8 cellular contexts compared by ENCODE assay signal in the genomic region with DNA sequence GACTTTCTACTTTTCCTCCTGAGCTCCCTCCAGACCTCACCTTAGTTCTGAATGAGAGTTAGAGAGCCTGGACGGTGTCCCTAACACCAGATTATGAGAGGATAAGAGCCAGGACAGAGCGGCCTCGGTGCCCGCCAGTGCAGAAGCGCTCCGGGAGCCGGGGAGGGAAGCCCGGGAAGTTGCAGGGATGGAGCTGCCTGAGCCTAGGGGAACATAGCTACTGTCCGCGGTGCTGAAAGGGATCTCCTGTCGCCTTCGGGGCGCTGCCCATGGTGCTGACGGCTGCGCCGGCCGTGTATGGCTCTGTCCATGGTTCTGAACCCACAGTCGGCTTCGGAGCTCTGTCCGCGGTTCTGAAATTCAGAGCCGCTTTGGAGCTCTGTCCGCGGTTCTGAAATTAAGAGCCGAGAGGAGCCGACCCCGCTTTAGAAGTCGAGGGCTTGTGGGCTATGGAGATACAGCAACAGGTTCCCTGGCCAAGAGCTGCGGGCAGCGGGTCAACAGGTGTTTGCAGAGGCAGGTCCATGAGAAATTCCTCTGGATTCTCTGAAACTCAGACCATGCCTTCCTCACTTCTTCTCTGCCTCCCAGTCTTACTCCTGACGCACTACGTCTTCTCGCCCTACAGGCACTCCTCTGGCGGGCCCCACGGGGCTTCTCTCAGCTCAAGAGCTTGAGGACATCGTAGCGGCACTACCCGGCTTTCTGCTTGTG. TPM values are rescaled to one million over a fixed set of nuclear protein-coding genes. Genes with fewer than 3 reads are reported as not detected.
DNase-seq lines count a peak whose midpoint lies in the region; TF ChIP-seq lines count a peak whose summit lies in the region.

No MANE protein-coding gene starts in this region.

- no peaks in the 10 kb centered on the region for H3K9me3 ChIP-seq in OCI-LY7 (ENCODE audit: low read length)

- no peak overlapping the region for H3K4me3 Mint-ChIP-seq in mesothelial cell of epicardium

- H3K27me3 ChIP-seq in BJ (ENCODE audit: control insufficient read depth, insufficient read depth, low read length) = peaks cover 6% of the 10 kb centered on the region; the same call in 1 of the 2 replicates

- H3K4me3 ChIP-seq in BJ (ENCODE audit: low read depth, low read length) (no peak overlapping the region), OCI-LY7 (ENCODE audit: low read depth, low read length, poor library complexity, severe bottlenecking) (no peak overlapping the region)

- POLR2A ChIA-PET in BJ (lab: Charles Lee) = interaction anchor here (0.5 to 1.2 kb wide), 5 partner anchors 13 to 981 kb away, joined by 3 to 5 read pairs (median 3); a partner anchor contains a TSS
- POLR2A ChIA-PET in OCI-LY7 (lab: Charles Lee) = interaction anchor here (0.6 to 1.0 kb wide), 2 partner anchors 14 to 570 kb away, joined by 3 read pairs; no protein-coding TSS in a partner anchor

- H3K36me3 ChIP-seq in BJ (ENCODE audit: control insufficient read depth, insufficient read depth, low read length) = peaks cover 6% of the 10 kb centered on the region
- H3K36me3 ChIP-seq in OCI-LY7 (ENCODE audit: insufficient read depth, low read length) = no peaks in the 10 kb centered on the region

- BruUV-seq in OCI-LY7 (replicated peaks; lab: Mats Ljungman, UMichigan) = no TSS peak

- peaks cover 2% of the 10 kb centered on the region for H3K4me1 Mint-ChIP-seq in mesothelial cell of epicardium

- no peak overlapping the region for H3K27ac Mint-ChIP-seq in mesothelial cell of epicardium

- no peaks in the 10 kb centered on the region for H3K4me1 ChIP-seq in OCI-LY7 (ENCODE audit: insufficient read depth, low read length, poor library complexity, severe bottlenecking)

- no peak for TF ChIP-seq CTCF in BJ (IDR thresholded peaks at IDR 0.05; ENCODE audit: insufficient read depth, low read depth, low read length)
- TF ChIP-seq CTCF in OCI-LY7 (conservative IDR thresholded peaks at IDR 0.05; ENCODE audit: low read length) = no peak
- TF ChIP-seq CTCF in mesothelial cell of epicardium (IDR thresholded peaks at IDR 0.05; ENCODE audit: unreplicated experiment) = no peak

- H4K20me1 ChIP-seq in OCI-LY7 (ENCODE audit: insufficient read depth, low read length) = no peaks in the 10 kb centered on the region

- no peaks in the 10 kb centered on the region for H3K79me2 ChIP-seq in OCI-LY7 (ENCODE audit: insufficient read depth, low read depth, low read length)

- no peak overlapping the region for H2AFZ ChIP-seq in OCI-LY7 (ENCODE audit: low read length)

- H3K9me2 ChIP-seq in OCI-LY7 (ENCODE audit: insufficient read depth, low read length) = no peaks in the 10 kb centered on the region

- H3K27ac ChIP-seq in OCI-LY7 (ENCODE audit: low read depth, low read length, poor library complexity, severe bottlenecking) (no peak overlapping the region), epithelial cell of prostate (no peak overlapping the region)

- H3K4me2 ChIP-seq in OCI-LY7 (ENCODE audit: low read length) = no peak overlapping the region

- peaks cover 46% of the 10 kb centered on the region for H3K27me3 Mint-ChIP-seq in mesothelial cell of epicardium (ENCODE audit: low read depth)

- intact Hi-C loops in OCI-LY7 (cut with micrococcal nuclease; ENCODE audit: unreplicated experiment) = no loop called here

- peaks cover 3% of the 10 kb centered on the region for H3K9me3 Mint-ChIP-seq in mesothelial cell of epicardium

- DNase-seq in BJ (ENCODE audit: low read depth) (peak; percentile 16), HCEC 1CT (peak; percentile 67), OCI-LY7 (ENCODE audit: low spot score) (peak; percentile 90), activated T-cell treated with anti-CD3 and anti-CD28 coated beads for 48 hours (ENCODE audit: low read depth) (peak; percentile 81), epithelial cell of prostate (ENCODE audit: low read depth, low spot score) (peak; percentile 20), mesothelial cell of epicardium (ENCODE audit: low spot score in 2 of 2, unreplicated experiment in 2 of 2) (peak; percentile 95 to 98), NCI-H2171 treated with DMSO at 0.1 percent for 48 hours (lab: John Stamatoyannopoulos, UW) (no peak)
- DNase-seq in stimulated activated CD8-positive, alpha-beta memory T cell treated with anti-CD3 and anti-CD28 coated beads, Interleukin-4, amount 100 ng/mL, for 1 hour (ENCODE audit: low read depth in 2 of 2, low spot score in 1 of 2) = peak; percentile 75 to 81

- CTCF ChIA-PET in BJ (lab: Yijun Ruan, JAX) = interaction anchor here (0.6 to 22.5 kb wide), 11 partner anchors 8 to 257 kb away, joined by 3 to 400 read pairs (median 5); a partner anchor contains a TSS
- CTCF ChIA-PET in OCI-LY7 (lab: Charles Lee; ENCODE audit: unreplicated experiment) = interaction anchor here (0.5 to 1.4 kb wide), 5 partner anchors 15 to 257 kb away, joined by 3 read pairs; no protein-coding TSS in a partner anchor

- no peaks in the 10 kb centered on the region for H3K36me3 Mint-ChIP-seq in mesothelial cell of epicardium

RNA-seq across cellular contexts. Expression of a gene that starts 0.8 kb away (rescaled TPM):
- polyA plus RNA-seq in BJ (2011; rRNA removed) = 0.43 and 0.72 TPM in 2 replicates
- polyA minus RNA-seq in BJ (2011; rRNA and poly(A)+ RNA removed) = 0.19 and 1.2 TPM in 2 replicates
- total RNA-seq in OCI-LY7 (2014; rRNA removed; shearing (Covaris generic)) = not detected in 2 replicates
- total RNA-seq in OCI-LY7 (2022) (not detected in 2 replicates), mesothelial cell of epicardium (1.00 to 1.2 TPM (median 1.1 TPM) in 3 replicates)

RNA-seq across cellular contexts. Expression of a gene that starts 17.0 kb away (rescaled TPM):
- polyA plus RNA-seq in BJ (2011; rRNA removed) = 52.7 and 54.5 TPM in 2 replicates
- 11.8 and 17.9 TPM in 2 replicates for polyA minus RNA-seq in BJ (2011; rRNA and poly(A)+ RNA removed)
- 82.6 and 101 TPM in 2 replicates for total RNA-seq in OCI-LY7 (2014; rRNA removed; shearing (Covaris generic))
- total RNA-seq in OCI-LY7 (2022) (75.1 and 88.6 TPM in 2 replicates), mesothelial cell of epicardium (49.0 to 53.1 TPM (median 49.7 TPM) in 3 replicates)

RNA-seq across cellular contexts. Expression of a gene that starts 45.1 kb away (rescaled TPM):
- polyA plus RNA-seq in BJ (2011; rRNA removed) = 4.9 and 8.0 TPM in 2 replicates
- 15.5 TPM in 2 replicates for polyA minus RNA-seq in BJ (2011; rRNA and poly(A)+ RNA removed)
- 7.7 and 8.1 TPM in 2 replicates for total RNA-seq in OCI-LY7 (2014; rRNA removed; shearing (Covaris generic))
- total RNA-seq in OCI-LY7 (2022) (4.3 and 4.5 TPM in 2 replicates), mesothelial cell of epicardium (17.3 to 18.2 TPM (median 17.9 TPM) in 3 replicates)

RNA-seq across cellular contexts. Expression of a gene that starts 50.1 kb away (rescaled TPM):
- 0.21 and 0.48 TPM in 2 replicates for polyA plus RNA-seq in BJ (2011; rRNA removed)
- 0.43 TPM in 1 of 2 replicates, not detected in the other for polyA minus RNA-seq in BJ (2011; rRNA and poly(A)+ RNA removed)
- 24.7 and 33.6 TPM in 2 replicates for total RNA-seq in OCI-LY7 (2014; rRNA removed; shearing (Covaris generic))
- 55.6 and 56.4 TPM in 2 replicates for total RNA-seq in OCI-LY7 (2022)
- 33.0 to 35.9 TPM (median 35.7 TPM) in 3 replicates for total RNA-seq in mesothelial cell of epicardium

RNA-seq across cellular contexts. Expression of a gene that starts 58.6 kb away (rescaled TPM):
- 49.5 and 85.2 TPM in 2 replicates for polyA plus RNA-seq in BJ (2011; rRNA removed)
- 41.9 and 55.1 TPM in 2 replicates for polyA minus RNA-seq in BJ (2011; rRNA and poly(A)+ RNA removed)
- total RNA-seq in OCI-LY7 (2014; rRNA removed; shearing (Covaris generic)) = 40.0 and 47.2 TPM in 2 replicates
- total RNA-seq in OCI-LY7 (2022) (53.4 and 60.3 TPM in 2 replicates), mesothelial cell of epicardium (40.8 to 47.2 TPM (median 42.9 TPM) in 3 replicates)
